8 cellular contexts compared by ENCODE assay signal in genomic region chr11:119727523-119728081, GRCh38. TPM values are rescaled to one million over a fixed set of nuclear protein-coding genes. Genes with fewer than 3 reads are reported as not detected.
DNase-seq lines count a peak whose midpoint lies in the region; ATAC-seq and TF ChIP-seq lines count a peak whose summit lies in the region.

No MANE protein-coding gene starts in this region.

- H3K9ac ChIP-seq in parathyroid adenoma: no peak overlapping the region

- H3K4me1 Mint-ChIP-seq in CD8-positive, alpha-beta memory T cell: peaks cover 12 to 25% (median 12%) of the 10 kb centered on the region in 3 donors
- H3K4me1 Mint-ChIP-seq in activated CD8-positive, alpha-beta T cell treated with anti-CD3 and anti-CD28 coated beads, Interleukin-2, amount 10 ng/mL, durations not matched to agents 7 days and 5 days (ENCODE audit: low read depth): peaks cover 5% of the 10 kb centered on the region

- no peak for ATAC-seq in activated CD8-positive, alpha-beta T cell treated with anti-CD3 and anti-CD28 coated beads, Interleukin-2, amount 10 ng/mL, durations not matched to agents 7 days and 5 days

- H3K4me2 ChIP-seq in parathyroid adenoma (ENCODE audit: low read length): peak overlapping the region; percentile 74

- H3K9me3 ChIP-seq in CD8-positive, alpha-beta memory T cell (ENCODE audit: low read length): no peaks in the 10 kb centered on the region
- H3K9me3 ChIP-seq in parathyroid adenoma (ENCODE audit: control insufficient read depth, low read length): no peaks in the 10 kb centered on the region

- H3K9me3 Mint-ChIP-seq in CD8-positive, alpha-beta memory T cell: no peaks in the 10 kb centered on the region
- H3K9me3 Mint-ChIP-seq in activated CD8-positive, alpha-beta T cell treated with anti-CD3 and anti-CD28 coated beads, Interleukin-2, amount 10 ng/mL, durations not matched to agents 7 days and 5 days (ENCODE audit: insufficient read depth): no peaks in the 10 kb centered on the region

- DNase-seq in CD8-positive, alpha-beta memory T cell: peak; percentile 10 to 55 (median 21)
- DNase-seq in HFF-Myc (ENCODE audit: extremely low read depth, low read depth) (no peak), germinal center (ENCODE audit: low spot score) (peak; percentile 60), COLO829 (ENCODE audit: low spot score) (no peak), DMS153 (lab: John Stamatoyannopoulos, UW) (no peak), NCI-H2107 (lab: John Stamatoyannopoulos, UW) (no peak)
- DNase-seq in activated CD8-positive, alpha-beta T cell treated with anti-CD3 and anti-CD28 coated beads, Interleukin-2, amount 10 ng/mL, durations not matched to agents 7 days and 5 days: no peak

- peaks cover 14 to 32% of the 10 kb centered on the region in 2 donors for H3K27me3 Mint-ChIP-seq in CD8-positive, alpha-beta memory T cell
- H3K27me3 Mint-ChIP-seq in activated CD8-positive, alpha-beta T cell treated with anti-CD3 and anti-CD28 coated beads, Interleukin-2, amount 10 ng/mL, durations not matched to agents 7 days and 5 days (ENCODE audit: low read depth): peaks cover 45% of the 10 kb centered on the region

- H3K27ac Mint-ChIP-seq in CD8-positive, alpha-beta memory T cell: peak overlapping the region; percentile 78 to 92 (median 88)
- H3K27ac Mint-ChIP-seq in activated CD8-positive, alpha-beta T cell treated with anti-CD3 and anti-CD28 coated beads, Interleukin-2, amount 10 ng/mL, durations not matched to agents 7 days and 5 days: no peak overlapping the region

- H3K36me3 Mint-ChIP-seq in CD8-positive, alpha-beta memory T cell: peaks cover 0 to 2% (median 0%) of the 10 kb centered on the region in 3 donors
- H3K36me3 Mint-ChIP-seq in activated CD8-positive, alpha-beta T cell treated with anti-CD3 and anti-CD28 coated beads, Interleukin-2, amount 10 ng/mL, durations not matched to agents 7 days and 5 days (ENCODE audit: low read depth): no peaks in the 10 kb centered on the region

- CTCF ChIA-PET in CD8-positive, alpha-beta memory T cell (lab: Charles Lee): interaction anchor here (1.3 to 1.4 kb wide), 2 partner anchors 9 to 13 kb away, joined by 4 to 6 read pairs; no protein-coding TSS in a partner anchor
- CTCF ChIA-PET in activated CD8-positive, alpha-beta T cell treated with anti-CD3 and anti-CD28 coated beads, Interleukin-2, amount 10 ng/mL, durations not matched to agents 7 days and 5 days (lab: Charles Lee): interaction anchor here (1.5 kb wide), 1 partner anchor 381 kb away, joined by 4 read pairs; no protein-coding TSS in a partner anchor

- no peak overlapping the region for H3K27ac ChIP-seq in CD8-positive, alpha-beta memory T cell (ENCODE audit: low read depth, low read length)
- no peak overlapping the region for H3K27ac ChIP-seq in parathyroid adenoma

- H3K4me3 Mint-ChIP-seq in CD8-positive, alpha-beta memory T cell: peak overlapping the region; percentile 91 to 97 (median 94)
- H3K4me3 Mint-ChIP-seq in activated CD8-positive, alpha-beta T cell treated with anti-CD3 and anti-CD28 coated beads, Interleukin-2, amount 10 ng/mL, durations not matched to agents 7 days and 5 days: peak overlapping the region; percentile 75

- H3K79me2 ChIP-seq in parathyroid adenoma: no peaks in the 10 kb centered on the region

- H3K4me1 ChIP-seq in CD8-positive, alpha-beta memory T cell (ENCODE audit: insufficient read depth, low read length): peaks cover 21% of the 10 kb centered on the region
- H3K4me1 ChIP-seq in parathyroid adenoma: peaks cover 4% of the 10 kb centered on the region

- peaks cover 17% of the 10 kb centered on the region for H3K27me3 ChIP-seq in CD8-positive, alpha-beta memory T cell (ENCODE audit: insufficient read depth, low read length, poor library complexity, severe bottlenecking)
- H3K27me3 ChIP-seq in parathyroid adenoma (ENCODE audit: control insufficient read depth, insufficient read depth, low read length): no peaks in the 10 kb centered on the region

- peak; percentile 10 for TF ChIP-seq CTCF in HFF-Myc (IDR thresholded peaks at IDR 0.05; ENCODE audit: low read depth, low read length, missing control alignments)
- no peak for TF ChIP-seq CTCF in parathyroid adenoma (IDR thresholded peaks at IDR 0.05)

- POLR2A ChIA-PET in CD8-positive, alpha-beta memory T cell (lab: Charles Lee): interaction anchor here (0.7 kb wide), 1 partner anchor 17 kb away, joined by 3 read pairs; no protein-coding TSS in a partner anchor
- POLR2A ChIA-PET in activated CD8-positive, alpha-beta T cell treated with anti-CD3 and anti-CD28 coated beads, Interleukin-2, amount 10 ng/mL, durations not matched to agents 7 days and 5 days (lab: Charles Lee): no interaction called here

- no peaks in the 10 kb centered on the region for H3K36me3 ChIP-seq in CD8-positive, alpha-beta memory T cell (ENCODE audit: insufficient read depth, low read length)
- no peaks in the 10 kb centered on the region for H3K36me3 ChIP-seq in parathyroid adenoma (ENCODE audit: control insufficient read depth, insufficient read depth, low read length)

- peak overlapping the region; percentile 66 for H2AFZ ChIP-seq in parathyroid adenoma

- peak overlapping the region; percentile 61 for H3K4me3 ChIP-seq in CD8-positive, alpha-beta memory T cell (ENCODE audit: low read length)
- H3K4me3 ChIP-seq in HFF-Myc (replicated peaks; ENCODE audit: low read depth, low read length): peak overlapping the region; percentile 64
- peak overlapping the region; percentile 48 for H3K4me3 ChIP-seq in parathyroid adenoma (ENCODE audit: low read depth, low read length)

RNA-seq across cellular contexts. Expression of gene NECTIN1, which starts 1.4 kb away (rescaled TPM):
- total RNA-seq in CD8-positive, alpha-beta memory T cell: 1 to 10 TPM; 3.0 to 3.8 TPM
- polyA plus RNA-seq in CD8-positive, alpha-beta memory T cell: 0.35 TPM
- under 1 TPM; 0.34 to 0.39 TPM for total RNA-seq in activated CD8-positive, alpha-beta T cell treated with anti-CD3 and anti-CD28 coated beads, Interleukin-2, amount 10 ng/mL, durations not matched to agents 7 days and 5 days

Comparison
In these comparisons a context has a peak if more than half of its experiments do, and no peak if none do; other contexts are left out.
1. DNase-seq: peak in CD8-positive, alpha-beta memory T cell (5 of 5) and germinal center (single experiment); none in HFF-Myc (single experiment), activated CD8-positive, alpha-beta T cell treated with anti-CD3 and anti-CD28 coated beads, Interleukin-2, amount 10 ng/mL, durations not matched to agents 7 days and 5 days (single experiment), COLO829 (single experiment), DMS153 (single experiment) and NCI-H2107 (single experiment).
2. Peak in every context shown above with its lines, with median percentiles within 50 percentile points of each other: H3K4me3 ChIP-seq.